Comparison of ENCODE assay signal across 1 cellular context in genomic region chr19:17967258-17968051, GRCh38.
TF ChIP-seq lines count a peak whose summit lies in the region.

No MANE protein-coding gene starts in this region.

TF ChIP-seq in HepG2, 621 proteins besides CTCF, POLR2A, EP300 and RAD21:
- TF ChIP-seq KDM6A (CRISPR knock-in tag; IDR thresholded peaks at IDR 0.05; ENCODE audit: low read depth) (no peak), EZH2 (conservative IDR thresholded peaks at IDR 0.05; ENCODE audit: low read depth, low read length) (peak; percentile 95)
